Comparison of ENCODE assay signal across 19 cellular contexts in the genomic region with DNA sequence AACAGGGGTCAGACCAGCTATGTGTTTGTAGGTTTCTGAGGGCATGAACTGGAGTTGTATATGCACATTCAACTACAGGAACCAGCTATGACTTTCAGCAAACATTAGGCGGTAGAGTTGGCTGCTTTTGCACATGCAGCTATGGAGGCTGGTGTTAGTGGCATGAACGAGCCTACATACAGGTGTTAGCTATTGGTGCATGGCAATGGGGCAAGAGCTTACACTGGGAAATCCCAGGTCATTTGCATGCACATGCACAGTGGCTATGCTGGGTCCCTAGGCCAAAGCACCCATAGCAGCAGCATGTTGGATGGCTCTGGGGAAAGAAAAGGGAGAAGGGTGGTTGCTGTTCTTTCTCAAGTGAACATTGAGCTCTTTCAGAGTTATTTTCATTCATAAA.
"Had no signal": no experiment of that assay in that cellular context is flagged by ENCODE, and none has a peak within 500 bp of the region (broad histone marks: within the 10 kb centered on the region; RNA-seq: fewer than 3 reads in every experiment).

No MANE protein-coding gene starts in this region.

- H3K27me3 Mint-ChIP-seq: naive B cell had no signal

- H3K36me3 ChIP-seq: esophagus muscularis mucosa, gastroesophageal sphincter, heart right ventricle, left lung, lower lobe of right lung had no signal

- H3K4me1 ChIP-seq: esophagus muscularis mucosa, foreskin keratinocyte, gastroesophageal sphincter, heart right ventricle, left lung, lower lobe of right lung had no signal

- H3K27ac Mint-ChIP-seq: mesothelial cell of epicardium had no signal

- DNase-seq: dermis blood vessel endothelial cell; dorsolateral prefrontal cortex; effector CD4-positive, alpha-beta T cell; effector memory CD4-positive, alpha-beta T cell; foreskin keratinocyte; head of caudate nucleus; heart right ventricle; hippocampal formation; left cardiac atrium; left ventricle myocardium superior; lower lobe of right lung; mesenchymal stem cell; naive B cell had no signal

- H3K27me3 ChIP-seq: esophagus muscularis mucosa, foreskin keratinocyte, gastroesophageal sphincter, heart right ventricle, left lung had no signal

- H3K4me3 ChIP-seq: coronary artery, dorsolateral prefrontal cortex, esophagus muscularis mucosa, gastroesophageal sphincter, heart right ventricle, left lung, lower lobe of right lung, mucosa of descending colon had no signal

- H3K9me3 ChIP-seq: esophagus muscularis mucosa, lower lobe of right lung had no signal

- H3K36me3 Mint-ChIP-seq: mesothelial cell of epicardium, naive B cell had no signal

- H3K27ac ChIP-seq: coronary artery, dorsolateral prefrontal cortex, esophagus muscularis mucosa, foreskin keratinocyte, gastroesophageal sphincter, heart right ventricle, left lung, lower lobe of right lung had no signal

- H3K4me3 Mint-ChIP-seq: mesothelial cell of epicardium, naive B cell had no signal

- H3K4me1 Mint-ChIP-seq: mesothelial cell of epicardium, naive B cell had no signal

- ATAC-seq: foreskin keratinocyte, gastroesophageal sphincter, heart right ventricle, left cardiac atrium, left lung, left ventricle myocardium superior, lower lobe of right lung, mucosa of descending colon had no signal
